In genomic region chr19:55015126-55015525, GRCh38 we compare ENCODE assay signal across 21 cellular contexts. TPM values are rescaled to one million over a fixed set of nuclear protein-coding genes. Genes with fewer than 3 reads are reported as not detected.
A peak's percentile ranks its signal among the peaks of the same experiment; 100 is the strongest.
DNase-seq lines count a peak whose midpoint lies in the region; ATAC-seq and TF ChIP-seq lines count a peak whose summit lies in the region.
"Had no signal": no experiment of that assay in that cellular context is flagged by ENCODE, and none has a peak within 500 bp of the region (broad histone marks: within the 10 kb centered on the region; RNA-seq: fewer than 3 reads in every experiment).

No MANE protein-coding gene starts in this region.

- no peak for TF ChIP-seq CTCF in osteoblast (IDR thresholded peaks at IDR 0.05; ENCODE audit: extremely low read depth, low read depth, low read length)

- H3K27me3 Mint-ChIP-seq in activated CD4-positive, alpha-beta T cell treated with anti-CD3 and anti-CD28 coated beads, Interleukin-2, amount 10 ng/mL, durations not matched to agents 24 days and 14 days, result no peaks in the 10 kb centered on the region
- peaks cover 13% of the 10 kb centered on the region for H3K27me3 Mint-ChIP-seq in dendritic cell treated with granulocyte-macrophage colony-stimulating factor and Interleukin-4, amounts not matched to agents 40 ng/mL and 50 ng/mL, for 4 days

- no peaks in the 10 kb centered on the region for H3K9me3 ChIP-seq in MG63
- no peaks in the 10 kb centered on the region for H3K9me3 ChIP-seq in osteoblast (ENCODE audit: low read depth, low read length)
- H3K9me3 ChIP-seq: transverse colon had no signal

- intact Hi-C loops in activated CD4-positive, alpha-beta T cell treated with anti-CD3 and anti-CD28 coated beads, Interleukin-2, amount 10 ng/mL, durations not matched to agents 24 days and 14 days (cut with micrococcal nuclease), result no loop called here
- intact Hi-C loops in dendritic cell treated with granulocyte-macrophage colony-stimulating factor and Interleukin-4, amounts not matched to agents 40 ng/mL and 50 ng/mL, for 4 days (cut with micrococcal nuclease), result no loop called here

- DNase-seq in activated CD4-positive, alpha-beta T cell treated with anti-CD3 and anti-CD28 coated beads, Interleukin-2, amount 10 ng/mL, durations not matched to agents 24 days and 14 days, result no peak
- no peak for DNase-seq in activated CD4-positive, alpha-beta T cell treated with anti-CD3 and anti-CD28 coated beads, Interleukin-2, amount 50 U/mL, for 4 hours
- DNase-seq in MG63 (no peak), osteoblast (ENCODE audit: insufficient read length, low spot score, missing footprints) (peak; percentile 11), NCI-H1417 treated with DMSO at 0.1 percent for 48 hours (lab: John Stamatoyannopoulos, UW) (no peak)
- no peak for DNase-seq in activated T-cell treated with anti-CD3 and anti-CD28 coated beads, Interleukin-2, amount 50 U/mL, for 48 hours
- DNase-seq: activated CD8-positive, alpha-beta memory T cell treated with anti-CD3 and anti-CD28 coated beads for 24 hours; activated effector memory CD4-positive, alpha-beta T cell treated with Interleukin-2 at 50 U/mL for 16 hours; aorta; DMS79; effector memory CD4-positive, alpha-beta T cell; GM23248; head of caudate nucleus; mammary epithelial cell; NCI-H2171 treated with DMSO at 0.1 percent for 48 hours; NCI-H82; transverse colon had no signal

- no peaks in the 10 kb centered on the region for H3K4me1 ChIP-seq in osteoblast (ENCODE audit: insufficient read depth, low read length)
- H3K4me1 ChIP-seq: transverse colon had no signal

- H3K36me3 Mint-ChIP-seq in activated CD4-positive, alpha-beta T cell treated with anti-CD3 and anti-CD28 coated beads, Interleukin-2, amount 10 ng/mL, durations not matched to agents 24 days and 14 days (ENCODE audit: low read depth), result peaks cover 11% of the 10 kb centered on the region
- H3K36me3 Mint-ChIP-seq in dendritic cell treated with granulocyte-macrophage colony-stimulating factor and Interleukin-4, amounts not matched to agents 40 ng/mL and 50 ng/mL, for 4 days (ENCODE audit: low read depth), result peaks cover 9% of the 10 kb centered on the region

- no peaks in the 10 kb centered on the region for H4K20me1 ChIP-seq in osteoblast (ENCODE audit: insufficient read depth, low read length)

- H3K4me3 Mint-ChIP-seq in activated CD4-positive, alpha-beta T cell treated with anti-CD3 and anti-CD28 coated beads, Interleukin-2, amount 10 ng/mL, durations not matched to agents 24 days and 14 days, result peak overlapping the region; percentile 42
- peak overlapping the region; percentile 11 for H3K4me3 Mint-ChIP-seq in dendritic cell treated with granulocyte-macrophage colony-stimulating factor and Interleukin-4, amounts not matched to agents 40 ng/mL and 50 ng/mL, for 4 days
- H3K4me3 Mint-ChIP-seq: nephron had no signal

- H3K4me2 ChIP-seq in osteoblast (ENCODE audit: insufficient read depth, low read length), result no peak overlapping the region

- no peaks in the 10 kb centered on the region for H3K4me1 Mint-ChIP-seq in activated CD4-positive, alpha-beta T cell treated with anti-CD3 and anti-CD28 coated beads, Interleukin-2, amount 10 ng/mL, durations not matched to agents 24 days and 14 days
- peaks cover 10% of the 10 kb centered on the region for H3K4me1 Mint-ChIP-seq in dendritic cell treated with granulocyte-macrophage colony-stimulating factor and Interleukin-4, amounts not matched to agents 40 ng/mL and 50 ng/mL, for 4 days (ENCODE audit: low read depth)
- H3K4me1 Mint-ChIP-seq: nephron had no signal

- no peak overlapping the region for H3K27ac Mint-ChIP-seq in activated CD4-positive, alpha-beta T cell treated with anti-CD3 and anti-CD28 coated beads, Interleukin-2, amount 10 ng/mL, durations not matched to agents 24 days and 14 days
- no peak overlapping the region for H3K27ac Mint-ChIP-seq in dendritic cell treated with granulocyte-macrophage colony-stimulating factor and Interleukin-4, amounts not matched to agents 40 ng/mL and 50 ng/mL, for 4 days
- H3K27ac Mint-ChIP-seq: nephron had no signal

- ATAC-seq in GM21360 (IDR thresholded peaks at IDR 0.05; ENCODE audit: unreplicated experiment), result no peak

- peak overlapping the region; percentile 49 for H3K4me3 ChIP-seq in MG63
- H3K4me3 ChIP-seq in osteoblast (ENCODE audit: insufficient read depth, low read length), result no peak overlapping the region
- H3K4me3 ChIP-seq: GM23248, transverse colon had no signal

- H3K79me2 ChIP-seq in osteoblast (ENCODE audit: insufficient read depth, low read length), result no peaks in the 10 kb centered on the region

- no peaks in the 10 kb centered on the region; the same call in 1 of the 2 replicates for H3K27me3 ChIP-seq in MG63
- H3K27me3 ChIP-seq in osteoblast (ENCODE audit: insufficient read depth, low read length), result no peaks in the 10 kb centered on the region
- H3K27me3 ChIP-seq: transverse colon had no signal

- H3K9me3 Mint-ChIP-seq in activated CD4-positive, alpha-beta T cell treated with anti-CD3 and anti-CD28 coated beads, Interleukin-2, amount 10 ng/mL, durations not matched to agents 24 days and 14 days, result peaks cover 4% of the 10 kb centered on the region
- no peaks in the 10 kb centered on the region for H3K9me3 Mint-ChIP-seq in dendritic cell treated with granulocyte-macrophage colony-stimulating factor and Interleukin-4, amounts not matched to agents 40 ng/mL and 50 ng/mL, for 4 days

- H3K27ac ChIP-seq in osteoblast (ENCODE audit: low read depth, low read length), result no peak overlapping the region
- H3K27ac ChIP-seq: GM23248, transverse colon had no signal

- no peak overlapping the region for H2AFZ ChIP-seq in osteoblast (ENCODE audit: low read length)
- H2AFZ ChIP-seq: GM23248 had no signal

- no peaks in the 10 kb centered on the region for H3K36me3 ChIP-seq in MG63
- no peaks in the 10 kb centered on the region for H3K36me3 ChIP-seq in osteoblast (ENCODE audit: insufficient read depth, low read length)
- H3K36me3 ChIP-seq: transverse colon had no signal

RNA-seq across cellular contexts. Expression of gene GP6, which starts 22.9 kb away (rescaled TPM):
- 0.17 and 0.42 TPM in 2 replicates for total RNA-seq in activated CD4-positive, alpha-beta T cell treated with anti-CD3 and anti-CD28 coated beads, Interleukin-2, amount 10 ng/mL, durations not matched to agents 24 days and 14 days
- total RNA-seq in MG63 (2014; rRNA removed; shearing (Covaris generic); ENCODE audit: low replicate concordance), result not detected in 2 replicates
- total RNA-seq in osteoblast, result not detected in 2 replicates
- total RNA-seq: fibroblast of lung, GM23248 had no signal

RNA-seq across cellular contexts. Expression of gene RDH13, which starts 47.8 kb away (rescaled TPM):
- total RNA-seq in activated CD4-positive, alpha-beta T cell treated with anti-CD3 and anti-CD28 coated beads, Interleukin-2, amount 10 ng/mL, durations not matched to agents 24 days and 14 days, result 21.7 and 23.2 TPM in 2 replicates
- total RNA-seq in MG63 (2014; rRNA removed; shearing (Covaris generic); ENCODE audit: low replicate concordance), result 17.9 and 23.8 TPM in 2 replicates
- 9.7 and 12.7 TPM in 2 replicates for total RNA-seq in osteoblast

RNA-seq across cellular contexts. Expression of gene NLRP2, which starts 49.0 kb away (rescaled TPM):
- 14.2 and 17.9 TPM in 2 replicates for total RNA-seq in activated CD4-positive, alpha-beta T cell treated with anti-CD3 and anti-CD28 coated beads, Interleukin-2, amount 10 ng/mL, durations not matched to agents 24 days and 14 days
- total RNA-seq in MG63 (2014; rRNA removed; shearing (Covaris generic); ENCODE audit: low replicate concordance), result not detected in 2 replicates
- total RNA-seq in osteoblast, result 0.36 and 3.2 TPM in 2 replicates
- total RNA-seq: GM23248 had no signal
